Comparison of ENCODE assay signal across 15 cellular contexts in genomic region chr12:464484-465267, GRCh38. TPM values are rescaled to one million over a fixed set of nuclear protein-coding genes. Genes with fewer than 3 reads are reported as not detected.
DNase-seq lines count a peak whose midpoint lies in the region; ATAC-seq, FAIRE-seq and TF ChIP-seq lines count a peak whose summit lies in the region.
"Had no signal": no experiment of that assay in that cellular context is flagged by ENCODE, and none has a peak within 500 bp of the region (broad histone marks: within the 10 kb centered on the region; RNA-seq: fewer than 3 reads in every experiment).

No MANE protein-coding gene starts in this region.

- H2BK15ac ChIP-seq in mesendoderm (replicated peaks; ENCODE audit: low read depth), result no peak overlapping the region

- peak; percentile 34 for DNase-seq in natural killer cell treated with Interleukin-12 subunit alpha and Interleukin-12 subunit beta and Interleukin-15 and Interleukin-18, amount 100 ng/mL, for 72 hours (ENCODE audit: low spot score)
- DNase-seq in natural killer cell, result no peak
- DNase-seq in coronary artery (ENCODE audit: low spot score), result no peak
- DNase-seq in mesendoderm, result no peak
- no peak for DNase-seq in urothelium cell line (ENCODE audit: low spot score)
- no peak for DNase-seq in activated CD4-positive, alpha-beta memory T cell treated with anti-CD3 and anti-CD28 coated beads for 36 hours
- DNase-seq in stimulated activated CD4-positive, alpha-beta T cell treated with anti-CD3 and anti-CD28 coated beads, Interleukin-12 subunit alpha, Interleukin-12 subunit beta, amount 100 ng/mL, for 4 hours, result no peak
- DNase-seq: activated CD4-positive, alpha-beta T cell treated with anti-CD3 and anti-CD28 coated beads, Interleukin-2, amount 50 U/mL, for 1 hour; Calu3; MG63; stimulated activated CD8-positive, alpha-beta memory T cell treated with anti-CD3 and anti-CD28 coated beads, Interleukin-4, amount 100 ng/mL, for 48 hours; transverse colon had no signal

- no peak overlapping the region for H2AK5ac ChIP-seq in mesendoderm (ENCODE audit: low read length)

- intact Hi-C loops in natural killer cell (cut with micrococcal nuclease), result loop anchor here (5.0 kb wide), 1 partner anchor 33 kb away; no protein-coding TSS in a partner anchor
- intact Hi-C loops in activated CD4-positive, alpha-beta memory T cell treated with anti-CD3 and anti-CD28 coated beads for 36 hours (cut with micrococcal nuclease), result no loop called here

- H3K9me3 Mint-ChIP-seq in natural killer cell treated with Interleukin-12 subunit alpha and Interleukin-12 subunit beta and Interleukin-15 and Interleukin-18, amount 100 ng/mL, for 72 hours, result no peaks in the 10 kb centered on the region
- H3K9me3 Mint-ChIP-seq in natural killer cell, result no peaks in the 10 kb centered on the region
- no peaks in the 10 kb centered on the region for H3K9me3 Mint-ChIP-seq in activated CD4-positive, alpha-beta memory T cell treated with anti-CD3 and anti-CD28 coated beads for 36 hours

- no peak overlapping the region for H2BK120ac ChIP-seq in mesendoderm (ENCODE audit: low read depth, low read length)

- H4K8ac ChIP-seq in mesendoderm (ENCODE audit: low read depth, low read length), result no peak overlapping the region

- H3K9ac ChIP-seq in mesendoderm (ENCODE audit: low read length), result peak overlapping the region; percentile 27

- H3K27me3 ChIP-seq in mesendoderm (ENCODE audit: insufficient read depth, low read length, poor library complexity), result no peaks in the 10 kb centered on the region
- H3K27me3 ChIP-seq: breast epithelium had no signal

- peaks cover 2% of the 10 kb centered on the region for H3K4me1 ChIP-seq in mesendoderm (ENCODE audit: control insufficient read depth, low read depth, low read length)
- H3K4me1 ChIP-seq: breast epithelium had no signal

- H4K5ac ChIP-seq in mesendoderm (ENCODE audit: low read length), result no peak overlapping the region

- FAIRE-seq in urothelium cell line (lab: Jason Lieb, UNC), result peak; percentile 94
- FAIRE-seq: endometrium had no signal

- H3K36me3 ChIP-seq in mesendoderm (ENCODE audit: control insufficient read depth, insufficient read depth, low read length), result no peaks in the 10 kb centered on the region
- H3K36me3 ChIP-seq: breast epithelium, MG63, transverse colon had no signal

- peak overlapping the region; percentile 7 for H3K4me3 ChIP-seq in coronary artery
- H3K4me3 ChIP-seq in mesendoderm (ENCODE audit: low read length), result no peak overlapping the region
- H3K4me3 ChIP-seq: breast epithelium, MG63, transverse colon had no signal

- H3K79me1 ChIP-seq in mesendoderm (ENCODE audit: low read length), result peaks cover 4% of the 10 kb centered on the region

- peaks cover 31 to 42% of the 10 kb centered on the region in 2 donors for H3K4me1 Mint-ChIP-seq in natural killer cell treated with Interleukin-12 subunit alpha and Interleukin-12 subunit beta and Interleukin-15 and Interleukin-18, amount 100 ng/mL, for 72 hours (ENCODE audit: low read depth in 2 of 2)
- peaks cover 22 to 37% of the 10 kb centered on the region in 2 donors for H3K4me1 Mint-ChIP-seq in natural killer cell
- peaks cover 4% of the 10 kb centered on the region for H3K4me1 Mint-ChIP-seq in activated CD4-positive, alpha-beta memory T cell treated with anti-CD3 and anti-CD28 coated beads for 36 hours (ENCODE audit: low read depth)

- H2BK5ac ChIP-seq in mesendoderm (ENCODE audit: low read length), result no peak overlapping the region

- no peak for ATAC-seq in natural killer cell treated with Interleukin-12 subunit alpha and Interleukin-12 subunit beta and Interleukin-15 and Interleukin-18, amount 100 ng/mL, for 72 hours
- ATAC-seq in natural killer cell, result no peak
- no peak for ATAC-seq in GM19395 (IDR thresholded peaks at IDR 0.05; ENCODE audit: unreplicated experiment)

- H3K27me3 Mint-ChIP-seq in natural killer cell treated with Interleukin-12 subunit alpha and Interleukin-12 subunit beta and Interleukin-15 and Interleukin-18, amount 100 ng/mL, for 72 hours, result peaks cover 23 to 28% of the 10 kb centered on the region in 2 donors
- H3K27me3 Mint-ChIP-seq in natural killer cell (ENCODE audit: low read depth in 2 of 2), result peaks cover 15 to 38% of the 10 kb centered on the region in 2 donors
- peaks cover 17% of the 10 kb centered on the region for H3K27me3 Mint-ChIP-seq in activated CD4-positive, alpha-beta memory T cell treated with anti-CD3 and anti-CD28 coated beads for 36 hours

- CTCF ChIA-PET in activated CD4-positive, alpha-beta memory T cell treated with anti-CD3 and anti-CD28 coated beads for 36 hours (lab: Charles Lee), result interaction anchor here (0.9 to 3.6 kb wide), 2 partner anchors 11 to 22 kb away, joined by 3 to 24 read pairs; no protein-coding TSS in a partner anchor

- no peak overlapping the region for H3K18ac ChIP-seq in mesendoderm (ENCODE audit: low read length)

- TF ChIP-seq CTCF in natural killer cell (IDR thresholded peaks at IDR 0.05), result no peak
- no peak for TF ChIP-seq CTCF in coronary artery (IDR thresholded peaks at IDR 0.05)

- H3K27ac Mint-ChIP-seq in natural killer cell treated with Interleukin-12 subunit alpha and Interleukin-12 subunit beta and Interleukin-15 and Interleukin-18, amount 100 ng/mL, for 72 hours, result peak overlapping the region in 1 of 2 donors; percentile 4
- no peak overlapping the region for H3K27ac Mint-ChIP-seq in natural killer cell
- H3K27ac Mint-ChIP-seq in activated CD4-positive, alpha-beta memory T cell treated with anti-CD3 and anti-CD28 coated beads for 36 hours, result no peak overlapping the region

- no CpG with 5 or more reads among the region's 16 CpGs for WGBS in mesendoderm (ENCODE audit: extremely low coverage, insufficient coverage, low lambda C conversion rate)

- H3K79me2 ChIP-seq in mesendoderm (ENCODE audit: control insufficient read depth, insufficient read depth, low read length), result no peaks in the 10 kb centered on the region

- no peak overlapping the region for H3K56ac ChIP-seq in mesendoderm (ENCODE audit: low read length)

- no peak overlapping the region for H3K4me2 ChIP-seq in mesendoderm (ENCODE audit: low read length)

- peaks cover 5% of the 10 kb centered on the region for H3K36me3 Mint-ChIP-seq in natural killer cell treated with Interleukin-12 subunit alpha and Interleukin-12 subunit beta and Interleukin-15 and Interleukin-18, amount 100 ng/mL, for 72 hours
- no peaks in the 10 kb centered on the region for H3K36me3 Mint-ChIP-seq in natural killer cell
- no peaks in the 10 kb centered on the region for H3K36me3 Mint-ChIP-seq in activated CD4-positive, alpha-beta memory T cell treated with anti-CD3 and anti-CD28 coated beads for 36 hours

- no peak overlapping the region for H3K4ac ChIP-seq in mesendoderm (ENCODE audit: low read depth, low read length)

- H3K23ac ChIP-seq in mesendoderm (ENCODE audit: low read length), result no peak overlapping the region

- POLR2A ChIA-PET in activated CD4-positive, alpha-beta memory T cell treated with anti-CD3 and anti-CD28 coated beads for 36 hours (lab: Charles Lee), result no interaction called here

- H3K27ac ChIP-seq in coronary artery (peak overlapping the region; percentile 76 to 88), mesendoderm (ENCODE audit: low read depth, low read length) (no peak overlapping the region)
- H3K27ac ChIP-seq: breast epithelium had no signal

- no peak overlapping the region for H3K4me3 Mint-ChIP-seq in natural killer cell treated with Interleukin-12 subunit alpha and Interleukin-12 subunit beta and Interleukin-15 and Interleukin-18, amount 100 ng/mL, for 72 hours
- no peak overlapping the region for H3K4me3 Mint-ChIP-seq in natural killer cell
- H3K4me3 Mint-ChIP-seq in activated CD4-positive, alpha-beta memory T cell treated with anti-CD3 and anti-CD28 coated beads for 36 hours, result no peak overlapping the region

RNA-seq across cellular contexts. Expression of gene B4GALNT3, which starts 4.9 kb away (rescaled TPM):
- total RNA-seq in natural killer cell treated with Interleukin-12 subunit alpha and Interleukin-12 subunit beta and Interleukin-15 and Interleukin-18, amount 100 ng/mL, for 72 hours, result 10 to 100 TPM; 14.1 to 20.6 TPM
- 1 to 10 TPM in 1 of 3 donors, under 1 TPM in 1, not detected in 1; 0.93 to 4.2 TPM for total RNA-seq in natural killer cell
- 16.0 TPM for polyA plus RNA-seq in mesendoderm (2013, experiment 1 of 2)
- 14.7 TPM for polyA plus RNA-seq in mesendoderm (2013, experiment 2 of 2)
- total RNA-seq in activated CD4-positive, alpha-beta memory T cell treated with anti-CD3 and anti-CD28 coated beads for 36 hours, result 1 to 10 TPM; 1.2 to 1.9 TPM
